In genomic region chr11:8914661-8915018, GRCh38 we compare ENCODE assay signal across 11 cellular contexts. TPM values are rescaled to one million over a fixed set of nuclear protein-coding genes. Genes with fewer than 3 reads are reported as not detected.
DNase-seq lines count a peak whose midpoint lies in the region; ATAC-seq and TF ChIP-seq lines count a peak whose summit lies in the region.
"Had no signal": no experiment of that assay in that cellular context is flagged by ENCODE, and none has a peak within 500 bp of the region (broad histone marks: within the 10 kb centered on the region; RNA-seq: fewer than 3 reads in every experiment).

No MANE protein-coding gene starts in this region.

- no peak for DNase-seq in SK-N-SH
- DNase-seq in T-helper 17 cell: no peak
- DNase-seq in esophagus squamous epithelium (lab: John Stamatoyannopoulos, UW): no peak
- DNase-seq in stimulated activated naive CD8-positive, alpha-beta T cell treated with anti-CD3 and anti-CD28 coated beads, Interleukin-15, amount 100 ng/mL, for 72 hours: no peak
- DNase-seq in OCI-M1 (lab: John Stamatoyannopoulos, UW): no peak
- DNase-seq in hippocampal formation (lab: John Stamatoyannopoulos, UW): no peak

- H3K9me2 ChIP-seq in SK-N-SH: no peaks in the 10 kb centered on the region

- H2AFZ ChIP-seq in SK-N-SH (ENCODE audit: low read depth): no peak overlapping the region

- no peak overlapping the region for H3K9ac ChIP-seq in SK-N-SH

- H3K27ac ChIP-seq in SK-N-SH (ENCODE audit: low read depth in 2 of 2, low read length in 1 of 2): no peak overlapping the region; a peak in 1 of 4 replicates
- H3K27ac ChIP-seq in esophagus squamous epithelium: peak overlapping the region in 3 of 4 donors; percentile 46 to 85 (median 73)

- ATAC-seq in SK-N-SH treated with all-trans-retinoic acid at 6 μM for 48 hours (no peak), T-helper 17 cell (no peak), HG03571 (IDR thresholded peaks at IDR 0.05; ENCODE audit: unreplicated experiment) (no peak)
- no peak for ATAC-seq in stimulated activated naive CD8-positive, alpha-beta T cell treated with anti-CD3 and anti-CD28 coated beads, Interleukin-15, amount 100 ng/mL, for 72 hours
- ATAC-seq: HCT116 had no signal

- H3K27me3 ChIP-seq in SK-N-SH (ENCODE audit: insufficient read depth) (no peaks in the 10 kb centered on the region), esophagus squamous epithelium (no peaks in the 10 kb centered on the region)

- peaks cover 5% of the 10 kb centered on the region; the same call in 1 of the 2 replicates for H4K20me1 ChIP-seq in SK-N-SH (ENCODE audit: insufficient read depth)

- H3K27me3 Mint-ChIP-seq in T-helper 17 cell: no peaks in the 10 kb centered on the region
- H3K27me3 Mint-ChIP-seq in stimulated activated naive CD8-positive, alpha-beta T cell treated with anti-CD3 and anti-CD28 coated beads, Interleukin-15, amount 100 ng/mL, for 72 hours: no peaks in the 10 kb centered on the region

- TF ChIP-seq CTCF in SK-N-SH (IDR thresholded peaks at IDR 0.05) (no peak; the same call in 1 of the 2 replicates), esophagus squamous epithelium (IDR thresholded peaks at IDR 0.05) (no peak)

- POLR2A ChIA-PET in SK-N-SH (lab: Yijun Ruan, JAX): interaction anchor here (0.7 kb wide), 1 partner anchor 255 kb away, joined by 3 read pairs; no protein-coding TSS in a partner anchor

- peak overlapping the region; percentile 72 for H3K4me2 ChIP-seq in SK-N-SH

- peaks cover 15% of the 10 kb centered on the region for H3K4me1 Mint-ChIP-seq in T-helper 17 cell
- peaks cover 36% of the 10 kb centered on the region for H3K4me1 Mint-ChIP-seq in stimulated activated naive CD8-positive, alpha-beta T cell treated with anti-CD3 and anti-CD28 coated beads, Interleukin-15, amount 100 ng/mL, for 72 hours

- CTCF ChIA-PET in SK-N-SH (lab: Yijun Ruan, JAX): interaction anchor here (0.5 to 2.6 kb wide), 25 partner anchors 9 to 473 kb away, joined by 3 to 32 read pairs (median 5); partner anchors contain the start of genes ASCL3, NRIP3 and TMEM9B

- no peaks in the 10 kb centered on the region for H3K9me3 Mint-ChIP-seq in stimulated activated naive CD8-positive, alpha-beta T cell treated with anti-CD3 and anti-CD28 coated beads, Interleukin-15, amount 100 ng/mL, for 72 hours

- H3K4me3 ChIP-seq in SK-N-SH (ENCODE audit: low read depth in 2 of 2, low read length in 1 of 2): peak overlapping the region in 1 of 2 experiments; percentile 24; a peak in 1 of 4 replicates
- H3K4me3 ChIP-seq in esophagus squamous epithelium: peak overlapping the region in 2 of 4 donors; percentile 21 to 52

- no peak for TF ChIP-seq RAD21 in SK-N-SH (IDR thresholded peaks at IDR 0.05; ENCODE audit: low read length)

- H3K36me3 Mint-ChIP-seq in T-helper 17 cell (ENCODE audit: low read depth): no peaks in the 10 kb centered on the region

- H3K9me3 ChIP-seq in SK-N-SH: no peaks in the 10 kb centered on the region
- H3K9me3 ChIP-seq in T-helper 17 cell (ENCODE audit: control insufficient read depth, low read length, poor library complexity, severe bottlenecking): no peaks in the 10 kb centered on the region
- H3K9me3 ChIP-seq in esophagus squamous epithelium: no peaks in the 10 kb centered on the region

- intact Hi-C loops in esophagus squamous epithelium (cut with DNase I): loop anchor here (5.0 kb wide), 1 partner anchor 43 kb away; no protein-coding TSS in a partner anchor

- peaks cover 35% of the 10 kb centered on the region in 2 experiments for H3K36me3 ChIP-seq in SK-N-SH (replicated peaks in 1 of 2; ENCODE audit: control insufficient read depth in 1 of 2, insufficient read depth in 2 of 2, low read length in 1 of 2)
- peaks cover 0 to 40% (median 18%) of the 10 kb centered on the region in 3 donors for H3K36me3 ChIP-seq in esophagus squamous epithelium

- peak overlapping the region; percentile 88 for H3K27ac Mint-ChIP-seq in T-helper 17 cell
- H3K27ac Mint-ChIP-seq in stimulated activated naive CD8-positive, alpha-beta T cell treated with anti-CD3 and anti-CD28 coated beads, Interleukin-15, amount 100 ng/mL, for 72 hours: peak overlapping the region; percentile 88 to 96

- 68% methylated on average over 4 of the region's 4 CpGs for WGBS in SK-N-SH (ENCODE audit: low lambda C conversion rate)
- 48 to 74% methylated on average over 4 of the region's 4 CpGs for WGBS in esophagus squamous epithelium, 2 donors

- peaks cover 44% of the 10 kb centered on the region for H3K79me2 ChIP-seq in SK-N-SH (ENCODE audit: insufficient read depth)

- H3F3A ChIP-seq in SK-N-SH (replicated peaks; ENCODE audit: insufficient read depth): peaks cover 29% of the 10 kb centered on the region

- H3K4me1 ChIP-seq in SK-N-SH (ENCODE audit: control insufficient read depth in 1 of 2, insufficient read depth in 2 of 2, low read depth in 1 of 2, low read length in 1 of 2): peaks cover 21 to 27% of the 10 kb centered on the region in 2 experiments
- H3K4me1 ChIP-seq in esophagus squamous epithelium: peaks cover 0 to 67% (median 34%) of the 10 kb centered on the region in 3 donors

- TF ChIP-seq POLR2A in esophagus squamous epithelium (IDR thresholded peaks at IDR 0.05): no peak

- no peak for TF ChIP-seq EP300 in SK-N-SH (IDR thresholded peaks at IDR 0.05; ENCODE audit: borderline replicate concordance in 1 of 2, low read depth in 1 of 2, low read length in 1 of 2)

- peak overlapping the region; percentile 77 for H3K4me3 Mint-ChIP-seq in T-helper 17 cell
- peak overlapping the region; percentile 74 to 82 for H3K4me3 Mint-ChIP-seq in stimulated activated naive CD8-positive, alpha-beta T cell treated with anti-CD3 and anti-CD28 coated beads, Interleukin-15, amount 100 ng/mL, for 72 hours

TF ChIP-seq in SK-N-SH, 30 proteins besides CTCF, POLR2A, EP300 and RAD21:
- TF ChIP-seq GABPA (IDR thresholded peaks at IDR 0.05; ENCODE audit: low read depth) (no peak), YY1 (IDR thresholded peaks at IDR 0.05; ENCODE audit: low read depth) (no peak)

TF ChIP-seq in SK-N-SH treated with all-trans-retinoic acid at 6 μM for 48 hours, 23 proteins besides CTCF, POLR2A, EP300 and RAD21 (continues in another document):
- TF ChIP-seq SNAI2 (CRISPR knock-in tag; IDR thresholded peaks at IDR 0.05) (no peak), OSR1 (CRISPR knock-in tag; IDR thresholded peaks at IDR 0.05) (no peak), TCF4 (CRISPR knock-in tag; IDR thresholded peaks at IDR 0.05; ENCODE audit: borderline replicate concordance) (no peak), CSRNP3 (CRISPR knock-in tag; IDR thresholded peaks at IDR 0.05) (no peak), ESRRG (CRISPR knock-in tag; IDR thresholded peaks at IDR 0.05) (no peak), ARNTL (CRISPR knock-in tag; IDR thresholded peaks at IDR 0.05; ENCODE audit: borderline replicate concordance, low read depth) (no peak), PPARA (CRISPR knock-in tag; IDR thresholded peaks at IDR 0.05; ENCODE audit: borderline replicate concordance) (no peak), CSDC2 (CRISPR knock-in tag; IDR thresholded peaks at IDR 0.05) (no peak), ZNF8 (CRISPR knock-in tag; IDR thresholded peaks at IDR 0.05) (no peak), TOX (CRISPR knock-in tag; IDR thresholded peaks at IDR 0.05; ENCODE audit: borderline replicate concordance) (no peak), GLIS3 (CRISPR knock-in tag; IDR thresholded peaks at IDR 0.05) (no peak), ZNF70 (CRISPR knock-in tag; IDR thresholded peaks at IDR 0.05) (no peak), ZC3H10 (CRISPR knock-in tag; IDR thresholded peaks at IDR 0.05) (no peak), ZFP30 (CRISPR knock-in tag; IDR thresholded peaks at IDR 0.05) (no peak)
- TF ChIP-seq, protein P1, sequence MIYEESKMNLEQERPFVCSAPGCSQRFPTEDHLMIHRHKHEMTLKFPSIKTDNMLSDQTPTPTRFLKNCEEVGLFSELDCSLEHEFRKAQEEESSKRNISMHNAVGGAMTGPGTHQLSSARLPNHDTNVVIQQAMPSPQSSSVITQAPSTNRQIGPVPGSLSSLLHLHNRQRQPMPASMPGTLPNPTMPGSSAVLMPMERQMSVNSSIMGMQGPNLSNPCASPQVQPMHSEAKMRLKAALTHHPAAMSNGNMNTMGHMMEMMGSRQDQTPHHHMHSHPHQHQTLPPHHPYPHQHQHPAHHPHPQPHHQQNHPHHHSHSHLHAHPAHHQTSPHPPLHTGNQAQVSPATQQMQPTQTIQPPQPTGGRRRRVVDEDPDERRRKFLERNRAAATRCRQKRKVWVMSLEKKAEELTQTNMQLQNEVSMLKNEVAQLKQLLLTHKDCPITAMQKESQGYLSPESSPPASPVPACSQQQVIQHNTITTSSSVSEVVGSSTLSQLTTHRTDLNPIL (CRISPR knock-in tag; IDR thresholded peaks at IDR 0.05; ENCODE audit: low read depth): no peak

RNA-seq across cellular contexts. Expression of gene AKIP1, which starts 3.7 kb away (rescaled TPM):
- polyA plus RNA-seq in SK-N-SH (2012; rRNA removed): 47.9 and 55.3 TPM in 2 replicates
- polyA plus RNA-seq in SK-N-SH (2012; cell fraction: cytosol; rRNA removed): 53.6 and 56.8 TPM in 2 replicates
- 24.1 and 28.4 TPM in 2 replicates for polyA plus RNA-seq in SK-N-SH (2012; cell fraction: nucleus; rRNA removed)
- total RNA-seq in T-helper 17 cell (1 to 10 TPM; 6.8 to 8.1 TPM), esophagus squamous epithelium (10 to 100 TPM in 3 of 4 donors, 1 to 10 TPM in 1; 9.8 to 37.2 (median 23.1) TPM)

RNA-seq across cellular contexts. Expression of gene C11orf16, which starts 18.1 kb away (rescaled TPM):
- polyA plus RNA-seq in SK-N-SH (2012; rRNA removed): not detected in 2 replicates
- polyA plus RNA-seq in SK-N-SH (2012; cell fraction: cytosol; rRNA removed): not detected in 2 replicates
- polyA plus RNA-seq in SK-N-SH (2012; cell fraction: nucleus; rRNA removed): not detected in 2 replicates
- total RNA-seq in T-helper 17 cell (not detected), esophagus squamous epithelium (not detected)
- total RNA-seq: G401, omental fat pad had no signal

RNA-seq across cellular contexts. Expression of gene ASCL3, which starts 28.2 kb away (rescaled TPM):
- polyA plus RNA-seq in SK-N-SH (2012; rRNA removed): not detected in 2 replicates
- polyA plus RNA-seq in SK-N-SH (2012; cell fraction: cytosol; rRNA removed): not detected in 2 replicates
- not detected in 2 replicates for polyA plus RNA-seq in SK-N-SH (2012; cell fraction: nucleus; rRNA removed)
- not detected for total RNA-seq in T-helper 17 cell
- total RNA-seq in esophagus squamous epithelium: not detected
- total RNA-seq: G401, omental fat pad had no signal

RNA-seq across cellular contexts. Expression of gene TMEM9B, which starts 49.6 kb away (rescaled TPM):
- 21.8 and 29.3 TPM in 2 replicates for polyA plus RNA-seq in SK-N-SH (2012; rRNA removed)
- polyA plus RNA-seq in SK-N-SH (2012; cell fraction: cytosol; rRNA removed): 35.0 and 40.0 TPM in 2 replicates
- 3.8 and 9.8 TPM in 2 replicates for polyA plus RNA-seq in SK-N-SH (2012; cell fraction: nucleus; rRNA removed)
- total RNA-seq in T-helper 17 cell (10 to 100 TPM; 28.3 to 30.3 TPM), esophagus squamous epithelium (10 to 100 TPM; 41.7 to 73.2 (median 57.6) TPM)

Comparison
In these comparisons a context has a peak if more than half of its experiments do, and no peak if none do; other contexts are left out.
1. H3K27ac ChIP-seq: peak in esophagus squamous epithelium (3 of 4); none in SK-N-SH (0 of 2).